In genomic region chr17:81094744-81095607, GRCh38 we compare ENCODE assay signal across 1 cellular context.
TF ChIP-seq lines count a peak whose summit lies in the region.

No MANE protein-coding gene starts in this region.

TF ChIP-seq in GM12878, 131 proteins besides CTCF, POLR2A, EP300 and RAD21 (continued from another document and continues in another):
- TF ChIP-seq SKIL (IDR thresholded peaks at IDR 0.05; ENCODE audit: low read depth, poor library complexity, severe bottlenecking): peak; percentile 23
- TF ChIP-seq CREB1 (IDR thresholded peaks at IDR 0.05; ENCODE audit: low read depth): no peak
- TF ChIP-seq FOXK2 (IDR thresholded peaks at IDR 0.05): no peak
- TF ChIP-seq PML (IDR thresholded peaks at IDR 0.05; ENCODE audit: low read length): no peak
- TF ChIP-seq IRF3 (IDR thresholded peaks at IDR 0.05): no peak
- TF ChIP-seq ZNF384 (IDR thresholded peaks at IDR 0.05; ENCODE audit: borderline replicate concordance, low read depth, low read length): no peak
- no peak for TF ChIP-seq MYB (IDR thresholded peaks at IDR 0.05; ENCODE audit: borderline replicate concordance, low read depth, low read length)
- no peak for TF ChIP-seq PRDM15 (CRISPR knock-in tag; IDR thresholded peaks at IDR 0.05)
- no peak for TF ChIP-seq ETV6 (conservative IDR thresholded peaks at IDR 0.05 in 1 of 2, IDR thresholded peaks at IDR 0.05 in 1 of 2; ENCODE audit: borderline replicate concordance in 1 of 2, low read depth in 1 of 2)
- TF ChIP-seq CEBPZ (IDR thresholded peaks at IDR 0.05; ENCODE audit: low read depth, low read length): no peak
- no peak for TF ChIP-seq BCLAF1 (IDR thresholded peaks at IDR 0.05)
- no peak for TF ChIP-seq TARDBP (IDR thresholded peaks at IDR 0.05; ENCODE audit: borderline replicate concordance)
- TF ChIP-seq CHD1 (IDR thresholded peaks at IDR 0.05; ENCODE audit: low read depth, low read length): no peak
- TF ChIP-seq JUNB (IDR thresholded peaks at IDR 0.05): peak; percentile 8; the same call in 1 of the 2 replicates
- no peak for TF ChIP-seq FOS (IDR thresholded peaks at IDR 0.05; ENCODE audit: borderline replicate concordance, extremely low read depth, insufficient read length)
- TF ChIP-seq, protein P1, sequence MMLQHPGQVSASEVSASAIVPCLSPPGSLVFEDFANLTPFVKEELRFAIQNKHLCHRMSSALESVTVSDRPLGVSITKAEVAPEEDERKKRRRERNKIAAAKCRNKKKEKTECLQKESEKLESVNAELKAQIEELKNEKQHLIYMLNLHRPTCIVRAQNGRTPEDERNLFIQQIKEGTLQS (IDR thresholded peaks at IDR 0.05; ENCODE audit: borderline replicate concordance, extremely low read depth, low read depth, low read length): no peak
- peak; percentile 66; the same call in 1 of the 2 replicates for TF ChIP-seq MLLT1 (IDR thresholded peaks at IDR 0.05)
- TF ChIP-seq BCL11A (IDR thresholded peaks at IDR 0.05; ENCODE audit: low read depth, low read length): peak; percentile 39; the same call in 1 of the 2 replicates
- TF ChIP-seq ZNF687 (IDR thresholded peaks at IDR 0.05): peak; percentile 18; the same call in 1 of the 2 replicates
- TF ChIP-seq HDGF (IDR thresholded peaks at IDR 0.05): no peak
- TF ChIP-seq, protein P2, sequence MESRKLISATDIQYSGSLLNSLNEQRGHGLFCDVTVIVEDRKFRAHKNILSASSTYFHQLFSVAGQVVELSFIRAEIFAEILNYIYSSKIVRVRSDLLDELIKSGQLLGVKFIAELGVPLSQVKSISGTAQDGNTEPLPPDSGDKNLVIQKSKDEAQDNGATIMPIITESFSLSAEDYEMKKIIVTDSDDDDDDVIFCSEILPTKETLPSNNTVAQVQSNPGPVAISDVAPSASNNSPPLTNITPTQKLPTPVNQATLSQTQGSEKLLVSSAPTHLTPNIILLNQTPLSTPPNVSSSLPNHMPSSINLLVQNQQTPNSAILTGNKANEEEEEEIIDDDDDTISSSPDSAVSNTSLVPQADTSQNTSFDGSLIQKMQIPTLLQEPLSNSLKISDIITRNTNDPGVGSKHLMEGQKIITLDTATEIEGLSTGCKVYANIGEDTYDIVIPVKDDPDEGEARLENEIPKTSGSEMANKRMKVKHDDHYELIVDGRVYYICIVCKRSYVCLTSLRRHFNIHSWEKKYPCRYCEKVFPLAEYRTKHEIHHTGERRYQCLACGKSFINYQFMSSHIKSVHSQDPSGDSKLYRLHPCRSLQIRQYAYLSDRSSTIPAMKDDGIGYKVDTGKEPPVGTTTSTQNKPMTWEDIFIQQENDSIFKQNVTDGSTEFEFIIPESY (IDR thresholded peaks at IDR 0.05): no peak
- TF ChIP-seq MEF2B (IDR thresholded peaks at IDR 0.05; ENCODE audit: partially characterized antibody, poor library complexity, severe bottlenecking): peak; percentile 43
- TF ChIP-seq POLR2AphosphoS5 (IDR thresholded peaks at IDR 0.05; ENCODE audit: low read length): no peak
- peak; percentile 75 for TF ChIP-seq NR2F1 (conservative IDR thresholded peaks at IDR 0.05)
- no peak for TF ChIP-seq E2F4 (IDR thresholded peaks at IDR 0.05; ENCODE audit: low read depth, low read length)
- TF ChIP-seq GATAD2B (conservative IDR thresholded peaks at IDR 0.05; ENCODE audit: low read depth): peak; percentile 21; the same call in 1 of the 2 replicates
- TF ChIP-seq ZNF622 (IDR thresholded peaks at IDR 0.05): no peak
- TF ChIP-seq ATF7 (IDR thresholded peaks at IDR 0.05; ENCODE audit: low read depth): peak; percentile 63; the same call in 1 of the 2 replicates
